In the genomic region with DNA sequence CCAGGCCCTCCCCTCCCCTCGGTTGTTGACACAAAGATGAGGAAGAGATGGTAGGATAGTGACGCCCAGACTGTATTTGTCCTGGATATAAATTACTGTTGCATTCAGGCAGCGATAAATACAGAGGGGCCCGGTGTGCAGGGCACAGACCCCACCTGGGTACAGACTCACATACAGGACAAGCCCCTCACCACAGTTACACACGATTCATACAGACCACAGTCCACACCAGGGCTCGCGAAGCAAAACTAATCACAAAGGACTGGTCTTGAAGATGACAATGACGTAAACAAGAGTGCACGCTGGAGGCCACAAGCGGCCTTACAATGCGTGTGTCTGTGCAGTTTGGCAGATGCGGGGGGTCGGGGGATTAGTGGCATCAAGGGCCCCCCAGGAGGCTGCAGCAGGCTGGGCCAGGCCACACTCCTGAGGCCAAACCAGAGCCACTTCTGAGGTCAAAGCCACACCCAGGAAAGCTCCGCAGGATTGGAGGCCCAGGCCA, we compare ENCODE assay signal across 14 cellular contexts. TPM values are rescaled to one million over a fixed set of nuclear protein-coding genes. Genes with fewer than 3 reads are reported as not detected.
DNase-seq lines count a peak whose midpoint lies in the region; ATAC-seq, FAIRE-seq and TF ChIP-seq lines count a peak whose summit lies in the region.
"Had no signal": no experiment of that assay in that cellular context is flagged by ENCODE, and none has a peak within 500 bp of the region (broad histone marks: within the 10 kb centered on the region; RNA-seq: fewer than 3 reads in every experiment).

No MANE protein-coding gene starts in this region.

- H3K4me2 ChIP-seq in H9 (ENCODE audit: insufficient read depth, insufficient read length, low read length) (no peak overlapping the region), HepG2 (ENCODE audit: low read depth, low read length) (no peak overlapping the region)

- H3K56ac ChIP-seq in H9 (ENCODE audit: insufficient read length, low read depth, low read length) = no peak overlapping the region

- no peaks in the 10 kb centered on the region for H3K9me3 Mint-ChIP-seq in H9
- H3K9me3 Mint-ChIP-seq in brain = no peaks in the 10 kb centered on the region
- H3K9me3 Mint-ChIP-seq in stimulated activated effector memory CD8-positive, alpha-beta T cell treated with anti-CD3 and anti-CD28 coated beads, Interleukin-12 subunit alpha, Interleukin-12 subunit beta, amount 100 ng/mL, for 72 hours = no peaks in the 10 kb centered on the region

- H3K36me3 Mint-ChIP-seq in H9 (ENCODE audit: insufficient read depth in 1 of 3, low read depth in 3 of 3) (peaks cover 0 to 5% (median 0%) of the 10 kb centered on the region in 3 experiments; a peak in 1 of 7 replicates), brain (peaks cover 18% of the 10 kb centered on the region)
- peaks cover 12% of the 10 kb centered on the region for H3K36me3 Mint-ChIP-seq in stimulated activated effector memory CD8-positive, alpha-beta T cell treated with anti-CD3 and anti-CD28 coated beads, Interleukin-12 subunit alpha, Interleukin-12 subunit beta, amount 100 ng/mL, for 72 hours

- H3K23ac ChIP-seq in H9 (ENCODE audit: insufficient read length, low read depth, low read length) = no peak overlapping the region

- H3T11ph ChIP-seq in H9 (ENCODE audit: low read length) = no peak overlapping the region

- intact Hi-C loops in HepG2 (cut with micrococcal nuclease; ENCODE audit: unreplicated experiment) = no loop called here

- H3K23me2 ChIP-seq in H9 (ENCODE audit: insufficient read length, low read depth, low read length, poor library complexity, severe bottlenecking) = no peaks in the 10 kb centered on the region

- H3K9ac ChIP-seq in H9 (ENCODE audit: extremely low read depth, insufficient read length, low read length) (no peak overlapping the region), HepG2 (ENCODE audit: insufficient read depth, low read depth, low read length) (no peak overlapping the region)

- no peak overlapping the region for H3K4ac ChIP-seq in H9 (ENCODE audit: low read depth, low read length)

- H3K79me1 ChIP-seq in H9 (ENCODE audit: insufficient read depth, low read depth, low read length, poor library complexity, severe bottlenecking) = no peaks in the 10 kb centered on the region

- no peak for ATAC-seq in HepG2
- ATAC-seq in stimulated activated effector memory CD8-positive, alpha-beta T cell treated with anti-CD3 and anti-CD28 coated beads, Interleukin-12 subunit alpha, Interleukin-12 subunit beta, amount 100 ng/mL, for 72 hours = no peak
- ATAC-seq in HG03045 (IDR thresholded peaks at IDR 0.05; ENCODE audit: unreplicated experiment) = no peak
- no peak for ATAC-seq in GM18873 (IDR thresholded peaks at IDR 0.05; ENCODE audit: low FRiP score, unreplicated experiment)

- TF ChIP-seq CTCF in H9 (conservative IDR thresholded peaks at IDR 0.05) (no peak), brain (conservative IDR thresholded peaks at IDR 0.05) (no peak), HepG2 (CRISPR knock-in tag; IDR thresholded peaks at IDR 0.05) (no peak)

- H3K4me1 ChIP-seq in H9 (ENCODE audit: insufficient read depth, low read length) (no peaks in the 10 kb centered on the region), HepG2 (ENCODE audit: insufficient read depth, low read length) (no peaks in the 10 kb centered on the region)
- H3K4me1 ChIP-seq: HAP-1 had no signal

- H3K4me3 ChIP-seq in HepG2 (replicated peaks in 1 of 3; ENCODE audit: insufficient read depth in 1 of 3, low read depth in 2 of 3, low read length in 3 of 3) = no peak overlapping the region
- H3K4me3 ChIP-seq: HAP-1 had no signal

- H3K9me3 ChIP-seq in H9 (ENCODE audit: control insufficient read depth, low read depth, low read length) (no peaks in the 10 kb centered on the region), HepG2 (ENCODE audit: low read length) (no peaks in the 10 kb centered on the region)
- H3K9me3 ChIP-seq: HAP-1 had no signal

- H3K4me1 Mint-ChIP-seq in H9 (no peaks in the 10 kb centered on the region), brain (no peaks in the 10 kb centered on the region)
- no peaks in the 10 kb centered on the region for H3K4me1 Mint-ChIP-seq in stimulated activated effector memory CD8-positive, alpha-beta T cell treated with anti-CD3 and anti-CD28 coated beads, Interleukin-12 subunit alpha, Interleukin-12 subunit beta, amount 100 ng/mL, for 72 hours

- H2BK20ac ChIP-seq in H9 (ENCODE audit: low read depth, low read length, poor library complexity, severe bottlenecking) = no peak overlapping the region

- TF ChIP-seq RAD21 in HepG2 (CRISPR knock-in tag; IDR thresholded peaks at IDR 0.05) = no peak

- H2AK5ac ChIP-seq in H9 (ENCODE audit: insufficient read length, low read length) = no peak overlapping the region

- H3K27ac ChIP-seq in H9 (ENCODE audit: insufficient read length, low read depth, low read length) (no peak overlapping the region), HepG2 (ENCODE audit: extremely low read length, insufficient read depth, low read length) (no peak overlapping the region)

- H2BK15ac ChIP-seq in H9 (ENCODE audit: low read depth, low read length) = no peak overlapping the region

- in situ Hi-C loops in HepG2 (cut with HindIII; ENCODE audit: extremely low pct_ligation_motif_present, low pct_unique_long_range_greater_than_20kb) = no loop called here

- H3K14ac ChIP-seq in H9 (ENCODE audit: insufficient read depth, low read length) = no peak overlapping the region; the same call in 1 of the 2 replicates

- no peak for TF ChIP-seq EP300 in HepG2 (IDR thresholded peaks at IDR 0.05; ENCODE audit: low read depth in 2 of 2, low read length in 2 of 2)
- TF ChIP-seq EP300 in HepG2 (CRISPR knock-in tag; IDR thresholded peaks at IDR 0.05; ENCODE audit: borderline replicate concordance) = no peak

- H3K27me3 ChIP-seq in H9 (ENCODE audit: insufficient read depth, low read length) (no peaks in the 10 kb centered on the region), HepG2 (ENCODE audit: control insufficient read depth in 1 of 2, insufficient read depth in 2 of 2, low read length in 2 of 2) (no peaks in the 10 kb centered on the region)

- H3K27me3 Mint-ChIP-seq in H9 (ENCODE audit: low read depth) (no peaks in the 10 kb centered on the region), brain (peaks cover 4% of the 10 kb centered on the region)

- no peak for DNase-seq in H9
- no peak for DNase-seq in HepG2 (ENCODE audit: low spot score)
- no peak for DNase-seq in stimulated activated effector memory CD8-positive, alpha-beta T cell treated with anti-CD3 and anti-CD28 coated beads, Interleukin-12 subunit alpha, Interleukin-12 subunit beta, amount 100 ng/mL, for 72 hours (ENCODE audit: low spot score in 2 of 2)
- no peak for DNase-seq in AG08395 (ENCODE audit: low spot score)
- DNase-seq in DMS153 treated with DMSO at 0.1 percent for 48 hours (lab: John Stamatoyannopoulos, UW; ENCODE audit: unreplicated experiment) = no peak
- DNase-seq: ACHN, COR-L47, NCI-H187, NCI-H748 treated with DMSO at 0.1 percent for 48 hours had no signal

- POLR2A ChIA-PET in HepG2 (lab: Yijun Ruan, JAX) = no interaction called here

- TSS peak; percentile 42 for BruUV-seq in HepG2 (replicated peaks; lab: Mats Ljungman, UMichigan)

- H4K91ac ChIP-seq in H9 (ENCODE audit: insufficient read length, low read depth, low read length) = no peak overlapping the region

- H3K27ac Mint-ChIP-seq in H9 (peak overlapping the region in 2 of 3 experiments; percentile 44 to 83; a peak in 1 of 7 replicates), brain (peak overlapping the region in 3 of 5 experiments; percentile 45 to 88 (median 68))
- H3K27ac Mint-ChIP-seq in stimulated activated effector memory CD8-positive, alpha-beta T cell treated with anti-CD3 and anti-CD28 coated beads, Interleukin-12 subunit alpha, Interleukin-12 subunit beta, amount 100 ng/mL, for 72 hours = peak overlapping the region; percentile 72

- no peak for FAIRE-seq in HepG2 (lab: Jason Lieb, UNC)

- no peak overlapping the region for H4K8ac ChIP-seq in H9 (replicated peaks; ENCODE audit: insufficient read length, low read depth, low read length)

- H3K36me3 ChIP-seq in HepG2 (replicated peaks in 1 of 2; ENCODE audit: control insufficient read depth in 1 of 2, insufficient read depth in 2 of 2, low read length in 2 of 2) = 0 out of 5 replicates have a peak, but pooled peaks cover 0 to 1% of the 10 kb centered on the region in 2 experiments

- no peak overlapping the region for H4K5ac ChIP-seq in H9 (ENCODE audit: insufficient read length, low read depth, low read length)

- H2AFZ ChIP-seq in H9 (ENCODE audit: low read length) (no peak overlapping the region), HepG2 (ENCODE audit: low read length) (no peak overlapping the region)

- CTCF ChIA-PET in HepG2 (lab: Yijun Ruan, JAX; ENCODE audit: low intra/inter-chr PET ratio, low total read pairs) = no interaction called here

- no peak for TF ChIP-seq POLR2A in HepG2 (IDR thresholded peaks at IDR 0.05; ENCODE audit: insufficient read depth in 1 of 2, low read depth in 2 of 2, low read length in 2 of 2)

- H3K18ac ChIP-seq in H9 (ENCODE audit: insufficient read length, low read depth, low read length) = no peak overlapping the region

- H3K4me3 Mint-ChIP-seq in H9 (no peak overlapping the region), brain (no peak overlapping the region)
- no peak overlapping the region for H3K4me3 Mint-ChIP-seq in stimulated activated effector memory CD8-positive, alpha-beta T cell treated with anti-CD3 and anti-CD28 coated beads, Interleukin-12 subunit alpha, Interleukin-12 subunit beta, amount 100 ng/mL, for 72 hours

- H4K20me1 ChIP-seq in H9 (ENCODE audit: control insufficient read depth, insufficient read depth, insufficient read length) (no peaks in the 10 kb centered on the region), HepG2 (ENCODE audit: insufficient read depth, low read length) (no peaks in the 10 kb centered on the region)

- H3K79me2 ChIP-seq in H9 (ENCODE audit: insufficient read depth, low read length) (no peaks in the 10 kb centered on the region), HepG2 (ENCODE audit: insufficient read depth, low read length) (no peaks in the 10 kb centered on the region)

- H2BK12ac ChIP-seq in H9 (ENCODE audit: insufficient read length, low read depth, low read length) = no peak overlapping the region

- no peak overlapping the region for H2BK5ac ChIP-seq in H9 (ENCODE audit: insufficient read length, low read length)

- H2BK120ac ChIP-seq in H9 (ENCODE audit: low read depth, low read length, poor library complexity, severe bottlenecking) = no peak overlapping the region

- WGBS in H9 (ENCODE audit: extremely low coverage, insufficient read length, low lambda C conversion rate) = no CpG with 5 or more reads among the region's 14 CpGs
- WGBS in HepG2 (ENCODE audit: low lambda C conversion rate) = 78% methylated on average over 13 of the region's 14 CpGs

RNA-seq across cellular contexts. Expression of a gene that starts 14.5 kb away (rescaled TPM):
- total RNA-seq in H9 (2021) (11.4 and 12.4 TPM in 2 replicates), HepG2 (2016; rRNA removed; fragmentation: Illumina TruSeq; extraction: Trizol) (3.2 and 7.2 TPM in 2 replicates)
- polyA plus RNA-seq in brain (ENCODE audit: insufficient read depth, low read depth, low replicate concordance) (4.4 TPM), HepG2 (2011; rRNA removed) (4.5 and 6.1 TPM in 2 replicates)
- 0.53 and 1.4 TPM in 2 replicates for total RNA-seq in HepG2 (2016; cell fraction: cytosol; rRNA removed; fragmentation: Illumina TruSeq; extraction: Trizol; ENCODE audit: low read depth)
- 2.4 and 7.8 TPM in 2 replicates for total RNA-seq in HepG2 (2016; cell fraction: insoluble cytoplasmic fraction; rRNA removed; fragmentation: Illumina TruSeq; extraction: Trizol)
- total RNA-seq in HepG2 (2016; cell fraction: membrane; rRNA removed; fragmentation: Illumina TruSeq; extraction: Trizol) = 2.5 and 2.9 TPM in 2 replicates
- total RNA-seq in HepG2 (2016; cell fraction: nucleus; rRNA removed; fragmentation: Illumina TruSeq; extraction: Trizol) = 7.0 and 7.9 TPM in 2 replicates
- polyA plus RNA-seq in HepG2 (2011; cell fraction: cytosol; rRNA removed) = 3.1 and 4.8 TPM in 2 replicates
- polyA plus RNA-seq in HepG2 (2011; cell fraction: nucleus; rRNA removed) = 50.5 and 58.5 TPM in 2 replicates
- polyA plus RNA-seq in HepG2 (2012) = 3.0 and 5.5 TPM in 2 replicates
- 0.35 and 0.36 TPM in 2 replicates for polyA plus RNA-seq in HepG2 (2016; cell fraction: cytosol; fragmentation: Illumina TruSeq; extraction: Trizol; ENCODE audit: low read depth)
- 2.0 and 3.4 TPM in 2 replicates for polyA plus RNA-seq in HepG2 (2016; cell fraction: insoluble cytoplasmic fraction; fragmentation: Illumina TruSeq; extraction: Trizol; ENCODE audit: low read depth)
- 1.3 and 1.7 TPM in 2 replicates for polyA plus RNA-seq in HepG2 (2016; cell fraction: membrane; fragmentation: Illumina TruSeq; extraction: Trizol; ENCODE audit: low read depth)
- polyA plus RNA-seq in HepG2 (2016; cell fraction: nucleus; fragmentation: Illumina TruSeq; extraction: Trizol; ENCODE audit: insufficient read depth, low read depth) = 16.0 and 17.5 TPM in 2 replicates
- polyA minus RNA-seq in HepG2 (2011; rRNA and poly(A)+ RNA removed; ENCODE audit: low replicate concordance) = 3.0 and 10.3 TPM in 2 replicates
- polyA minus RNA-seq in HepG2 (2011; cell fraction: cytosol; rRNA and poly(A)+ RNA removed) = 4.2 and 4.9 TPM in 2 replicates
- polyA minus RNA-seq in HepG2 (2011; cell fraction: nucleus; rRNA and poly(A)+ RNA removed) = 7.2 and 8.1 TPM in 2 replicates

RNA-seq across cellular contexts. Expression of a gene that starts 26.6 kb away (rescaled TPM):
- 6.4 and 6.8 TPM in 2 replicates for total RNA-seq in H9 (2021)
- 61.5 TPM for polyA plus RNA-seq in brain (ENCODE audit: insufficient read depth, low read depth, low replicate concordance)
- 1.6 and 5.1 TPM in 2 replicates for total RNA-seq in HepG2 (2016; rRNA removed; fragmentation: Illumina TruSeq; extraction: Trizol)
- 1.9 and 3.4 TPM in 2 replicates for total RNA-seq in HepG2 (2016; cell fraction: cytosol; rRNA removed; fragmentation: Illumina TruSeq; extraction: Trizol; ENCODE audit: low read depth)
- 1.1 and 3.6 TPM in 2 replicates for total RNA-seq in HepG2 (2016; cell fraction: insoluble cytoplasmic fraction; rRNA removed; fragmentation: Illumina TruSeq; extraction: Trizol)
- 2.0 and 2.5 TPM in 2 replicates for total RNA-seq in HepG2 (2016; cell fraction: membrane; rRNA removed; fragmentation: Illumina TruSeq; extraction: Trizol)
- 5.8 and 6.7 TPM in 2 replicates for total RNA-seq in HepG2 (2016; cell fraction: nucleus; rRNA removed; fragmentation: Illumina TruSeq; extraction: Trizol)
- polyA plus RNA-seq in HepG2 (2011; rRNA removed) = 9.9 and 20.1 TPM in 2 replicates
- 6.1 TPM in 2 replicates for polyA plus RNA-seq in HepG2 (2011; cell fraction: cytosol; rRNA removed)
- polyA plus RNA-seq in HepG2 (2011; cell fraction: nucleus; rRNA removed) = 134 and 138 TPM in 2 replicates
- 7.2 and 10.7 TPM in 2 replicates for polyA plus RNA-seq in HepG2 (2012)
- 1.4 and 3.1 TPM in 2 replicates for polyA plus RNA-seq in HepG2 (2016; cell fraction: cytosol; fragmentation: Illumina TruSeq; extraction: Trizol; ENCODE audit: low read depth)
- 1.9 and 2.6 TPM in 2 replicates for polyA plus RNA-seq in HepG2 (2016; cell fraction: insoluble cytoplasmic fraction; fragmentation: Illumina TruSeq; extraction: Trizol; ENCODE audit: low read depth)
- polyA plus RNA-seq in HepG2 (2016; cell fraction: membrane; fragmentation: Illumina TruSeq; extraction: Trizol; ENCODE audit: low read depth) = 1.9 and 2.2 TPM in 2 replicates
- 19.6 and 19.8 TPM in 2 replicates for polyA plus RNA-seq in HepG2 (2016; cell fraction: nucleus; fragmentation: Illumina TruSeq; extraction: Trizol; ENCODE audit: insufficient read depth, low read depth)
- polyA minus RNA-seq in HepG2 (2011; rRNA and poly(A)+ RNA removed; ENCODE audit: low replicate concordance) = 15.5 and 17.1 TPM in 2 replicates
- polyA minus RNA-seq in HepG2 (2011; cell fraction: cytosol; rRNA and poly(A)+ RNA removed) = 5.5 and 6.9 TPM in 2 replicates
- polyA minus RNA-seq in HepG2 (2011; cell fraction: nucleus; rRNA and poly(A)+ RNA removed) = 8.6 and 9.7 TPM in 2 replicates

RNA-seq across cellular contexts. Expression of a gene that starts 26.8 kb away (rescaled TPM):
- total RNA-seq in H9 (2021) (80.7 and 82.5 TPM in 2 replicates), HepG2 (2016; rRNA removed; fragmentation: Illumina TruSeq; extraction: Trizol) (28.0 and 44.3 TPM in 2 replicates)
- polyA plus RNA-seq in brain (ENCODE audit: insufficient read depth, low read depth, low replicate concordance) (71.3 TPM), HepG2 (2011; rRNA removed) (17.5 and 22.2 TPM in 2 replicates)
- 9.9 and 11.6 TPM in 2 replicates for total RNA-seq in HepG2 (2016; cell fraction: cytosol; rRNA removed; fragmentation: Illumina TruSeq; extraction: Trizol; ENCODE audit: low read depth)
- total RNA-seq in HepG2 (2016; cell fraction: insoluble cytoplasmic fraction; rRNA removed; fragmentation: Illumina TruSeq; extraction: Trizol) = 24.5 and 43.0 TPM in 2 replicates
- total RNA-seq in HepG2 (2016; cell fraction: membrane; rRNA removed; fragmentation: Illumina TruSeq; extraction: Trizol) = 17.1 and 19.6 TPM in 2 replicates
- 31.0 and 34.6 TPM in 2 replicates for total RNA-seq in HepG2 (2016; cell fraction: nucleus; rRNA removed; fragmentation: Illumina TruSeq; extraction: Trizol)
- 10.0 and 13.8 TPM in 2 replicates for polyA plus RNA-seq in HepG2 (2011; cell fraction: cytosol; rRNA removed)
- polyA plus RNA-seq in HepG2 (2011; cell fraction: nucleus; rRNA removed) = 116 and 155 TPM in 2 replicates
- 26.0 and 32.2 TPM in 2 replicates for polyA plus RNA-seq in HepG2 (2012)
- 5.1 and 5.7 TPM in 2 replicates for polyA plus RNA-seq in HepG2 (2016; cell fraction: cytosol; fragmentation: Illumina TruSeq; extraction: Trizol; ENCODE audit: low read depth)
- 23.9 and 29.6 TPM in 2 replicates for polyA plus RNA-seq in HepG2 (2016; cell fraction: insoluble cytoplasmic fraction; fragmentation: Illumina TruSeq; extraction: Trizol; ENCODE audit: low read depth)
- 12.2 TPM in 2 replicates for polyA plus RNA-seq in HepG2 (2016; cell fraction: membrane; fragmentation: Illumina TruSeq; extraction: Trizol; ENCODE audit: low read depth)
- polyA plus RNA-seq in HepG2 (2016; cell fraction: nucleus; fragmentation: Illumina TruSeq; extraction: Trizol; ENCODE audit: insufficient read depth, low read depth) = 90.4 and 98.9 TPM in 2 replicates
- polyA minus RNA-seq in HepG2 (2011; rRNA and poly(A)+ RNA removed; ENCODE audit: low replicate concordance) = 24.0 and 27.1 TPM in 2 replicates
- 17.5 and 19.4 TPM in 2 replicates for polyA minus RNA-seq in HepG2 (2011; cell fraction: cytosol; rRNA and poly(A)+ RNA removed)
- polyA minus RNA-seq in HepG2 (2011; cell fraction: nucleus; rRNA and poly(A)+ RNA removed) = 30.3 and 44.2 TPM in 2 replicates

RNA-seq across cellular contexts. Expression of a gene that starts 28.0 kb away (rescaled TPM):
- total RNA-seq in H9 (2021) (9.4 and 14.5 TPM in 2 replicates), HepG2 (2016; rRNA removed; fragmentation: Illumina TruSeq; extraction: Trizol) (0.32 and 1.0 TPM in 2 replicates)
- polyA plus RNA-seq in brain (ENCODE audit: insufficient read depth, low read depth, low replicate concordance) (3.6 TPM), HepG2 (2011; rRNA removed) (0.77 and 1.5 TPM in 2 replicates)
- total RNA-seq in HepG2 (2016; cell fraction: cytosol; rRNA removed; fragmentation: Illumina TruSeq; extraction: Trizol; ENCODE audit: low read depth) = not detected in 2 replicates
- total RNA-seq in HepG2 (2016; cell fraction: insoluble cytoplasmic fraction; rRNA removed; fragmentation: Illumina TruSeq; extraction: Trizol) = 0.84 TPM in 1 of 2 replicates, not detected in the other
- 0.24 and 0.53 TPM in 2 replicates for total RNA-seq in HepG2 (2016; cell fraction: membrane; rRNA removed; fragmentation: Illumina TruSeq; extraction: Trizol)
- 0.75 and 2.8 TPM in 2 replicates for total RNA-seq in HepG2 (2016; cell fraction: nucleus; rRNA removed; fragmentation: Illumina TruSeq; extraction: Trizol)
- 0.24 and 0.27 TPM in 2 replicates for polyA plus RNA-seq in HepG2 (2011; cell fraction: cytosol; rRNA removed)
- polyA plus RNA-seq in HepG2 (2011; cell fraction: nucleus; rRNA removed) = 34.5 and 42.6 TPM in 2 replicates
- polyA plus RNA-seq in HepG2 (2012) = 1.0 and 2.7 TPM in 2 replicates
- 0.19 and 0.29 TPM in 2 replicates for polyA plus RNA-seq in HepG2 (2016; cell fraction: cytosol; fragmentation: Illumina TruSeq; extraction: Trizol; ENCODE audit: low read depth)
- not detected in 2 replicates for polyA plus RNA-seq in HepG2 (2016; cell fraction: insoluble cytoplasmic fraction; fragmentation: Illumina TruSeq; extraction: Trizol; ENCODE audit: low read depth)
- 0.19 and 0.30 TPM in 2 replicates for polyA plus RNA-seq in HepG2 (2016; cell fraction: membrane; fragmentation: Illumina TruSeq; extraction: Trizol; ENCODE audit: low read depth)
- polyA plus RNA-seq in HepG2 (2016; cell fraction: nucleus; fragmentation: Illumina TruSeq; extraction: Trizol; ENCODE audit: insufficient read depth, low read depth) = 2.2 and 4.7 TPM in 2 replicates
- 1.4 and 1.8 TPM in 2 replicates for polyA minus RNA-seq in HepG2 (2011; rRNA and poly(A)+ RNA removed; ENCODE audit: low replicate concordance)
- 0.69 TPM in 1 of 2 replicates, not detected in the other for polyA minus RNA-seq in HepG2 (2011; cell fraction: cytosol; rRNA and poly(A)+ RNA removed)
- polyA minus RNA-seq in HepG2 (2011; cell fraction: nucleus; rRNA and poly(A)+ RNA removed) = 3.5 and 4.0 TPM in 2 replicates

RNA-seq across cellular contexts. Expression of a gene that starts 34.3 kb away (rescaled TPM):
- 0.09 and 0.13 TPM in 2 replicates for total RNA-seq in H9 (2021)
- polyA plus RNA-seq in brain (ENCODE audit: insufficient read depth, low read depth, low replicate concordance) = not detected
- 7.2 and 22.9 TPM in 2 replicates for total RNA-seq in HepG2 (2016; rRNA removed; fragmentation: Illumina TruSeq; extraction: Trizol)
- 1.1 and 1.9 TPM in 2 replicates for total RNA-seq in HepG2 (2016; cell fraction: cytosol; rRNA removed; fragmentation: Illumina TruSeq; extraction: Trizol; ENCODE audit: low read depth)
- total RNA-seq in HepG2 (2016; cell fraction: insoluble cytoplasmic fraction; rRNA removed; fragmentation: Illumina TruSeq; extraction: Trizol) = 6.6 and 22.7 TPM in 2 replicates
- total RNA-seq in HepG2 (2016; cell fraction: membrane; rRNA removed; fragmentation: Illumina TruSeq; extraction: Trizol) = 4.2 and 4.6 TPM in 2 replicates
- 23.8 and 28.9 TPM in 2 replicates for total RNA-seq in HepG2 (2016; cell fraction: nucleus; rRNA removed; fragmentation: Illumina TruSeq; extraction: Trizol)
- 5.4 and 8.4 TPM in 2 replicates for polyA plus RNA-seq in HepG2 (2011; rRNA removed)
- polyA plus RNA-seq in HepG2 (2011; cell fraction: cytosol; rRNA removed) = 7.7 and 10.8 TPM in 2 replicates
- 30.6 and 45.2 TPM in 2 replicates for polyA plus RNA-seq in HepG2 (2011; cell fraction: nucleus; rRNA removed)
- 5.1 and 7.0 TPM in 2 replicates for polyA plus RNA-seq in HepG2 (2012)
- 1.2 and 1.5 TPM in 2 replicates for polyA plus RNA-seq in HepG2 (2016; cell fraction: cytosol; fragmentation: Illumina TruSeq; extraction: Trizol; ENCODE audit: low read depth)
- polyA plus RNA-seq in HepG2 (2016; cell fraction: insoluble cytoplasmic fraction; fragmentation: Illumina TruSeq; extraction: Trizol; ENCODE audit: low read depth) = 4.5 and 6.1 TPM in 2 replicates
- 1.6 and 2.2 TPM in 2 replicates for polyA plus RNA-seq in HepG2 (2016; cell fraction: membrane; fragmentation: Illumina TruSeq; extraction: Trizol; ENCODE audit: low read depth)
- polyA plus RNA-seq in HepG2 (2016; cell fraction: nucleus; fragmentation: Illumina TruSeq; extraction: Trizol; ENCODE audit: insufficient read depth, low read depth) = 25.4 and 27.0 TPM in 2 replicates
- polyA minus RNA-seq in HepG2 (2011; rRNA and poly(A)+ RNA removed; ENCODE audit: low replicate concordance) = 0.40 and 58.6 TPM in 2 replicates
- 13.4 and 13.6 TPM in 2 replicates for polyA minus RNA-seq in HepG2 (2011; cell fraction: cytosol; rRNA and poly(A)+ RNA removed)
- 37.7 and 40.7 TPM in 2 replicates for polyA minus RNA-seq in HepG2 (2011; cell fraction: nucleus; rRNA and poly(A)+ RNA removed)
- total RNA-seq: SK-MEL-5 had no signal
